ENCODE assay signal across 16 cellular contexts in genomic region chr2:11370377-11371098, GRCh38. TPM values are rescaled to one million over a fixed set of nuclear protein-coding genes. Genes with fewer than 3 reads are reported as not detected.
DNase-seq lines count a peak whose midpoint lies in the region; ATAC-seq and TF ChIP-seq lines count a peak whose summit lies in the region.
"Had no signal": no experiment of that assay in that cellular context is flagged by ENCODE, and none has a peak within 500 bp of the region (broad histone marks: within the 10 kb centered on the region; RNA-seq: fewer than 3 reads in every experiment).

No MANE protein-coding gene starts in this region.

- H2AFZ ChIP-seq in hepatocyte: no peak overlapping the region

- no peak overlapping the region for H3K4me2 ChIP-seq in hepatocyte

- no peaks in the 10 kb centered on the region for H4K20me1 ChIP-seq in hepatocyte (ENCODE audit: insufficient read depth, poor library complexity, severe bottlenecking)

- H3K27ac ChIP-seq in RWPE2 (ENCODE audit: poor library complexity, severe bottlenecking): peak overlapping the region; percentile 24
- peak overlapping the region; percentile 88 for H3K27ac ChIP-seq in hepatocyte
- H3K27ac ChIP-seq: upper lobe of left lung had no signal

- H3K4me3 Mint-ChIP-seq in type B pancreatic cell: peak overlapping the region; percentile 34
- H3K4me3 Mint-ChIP-seq: endodermal cell; naive thymus-derived CD8-positive, alpha-beta T cell had no signal

- no peaks in the 10 kb centered on the region for H3K9me2 ChIP-seq in hepatocyte (replicated peaks; ENCODE audit: insufficient read depth)

- no peak for TF ChIP-seq CTCF in RWPE2 (IDR thresholded peaks at IDR 0.05; ENCODE audit: poor library complexity, severe bottlenecking)
- TF ChIP-seq CTCF in hepatocyte (IDR thresholded peaks at IDR 0.05; ENCODE audit: poor library complexity): no peak
- no peak for TF ChIP-seq CTCF in type B pancreatic cell (conservative IDR thresholded peaks at IDR 0.05)

- H3K36me3 ChIP-seq in RWPE2 (ENCODE audit: low read depth) (no peaks in the 10 kb centered on the region), hepatocyte (replicated peaks; ENCODE audit: insufficient read depth, low read depth) (no peaks in the 10 kb centered on the region)
- H3K36me3 ChIP-seq: upper lobe of left lung had no signal

- no peaks in the 10 kb centered on the region for H3K9me3 ChIP-seq in RWPE2 (ENCODE audit: severe bottlenecking)
- no peaks in the 10 kb centered on the region for H3K9me3 ChIP-seq in hepatocyte (ENCODE audit: low read depth)
- H3K9me3 ChIP-seq: upper lobe of left lung had no signal

- peak; percentile 40 for DNase-seq in NCI-H748 (lab: John Stamatoyannopoulos, UW; ENCODE audit: unreplicated experiment)
- DNase-seq in NCI-H748 treated with DMSO at 0.1 percent for 48 hours (lab: John Stamatoyannopoulos, UW): no peak
- DNase-seq in RWPE2 (ENCODE audit: low spot score): peak; percentile 89
- peak; percentile 93 for DNase-seq in hepatocyte (ENCODE audit: low spot score)
- no peak for DNase-seq in type B pancreatic cell (ENCODE audit: extremely low spot score, unreplicated experiment)
- DNase-seq in effector CD4-positive, alpha-beta T cell: no peak
- no peak for DNase-seq in activated CD4-positive, alpha-beta T cell treated with anti-CD3 and anti-CD28 coated beads for 48 hours
- DNase-seq: activated CD8-positive, alpha-beta memory T cell treated with anti-CD3 and anti-CD28 coated beads, Interleukin-2, amount 50 U/mL, for 4 hours; amygdala; endodermal cell; GF-D8; naive thymus-derived CD8-positive, alpha-beta T cell; NCI-H1105; upper lobe of left lung had no signal

- no peaks in the 10 kb centered on the region for H3K79me2 ChIP-seq in hepatocyte

- H3K4me3 ChIP-seq in RWPE2 (ENCODE audit: severe bottlenecking) (no peak overlapping the region), hepatocyte (no peak overlapping the region)
- H3K4me3 ChIP-seq: skin epidermis, upper lobe of left lung had no signal

- no peaks in the 10 kb centered on the region for H3K27me3 Mint-ChIP-seq in type B pancreatic cell

- peaks cover 21% of the 10 kb centered on the region for H3K4me1 ChIP-seq in RWPE2 (ENCODE audit: insufficient read depth, poor library complexity, severe bottlenecking)
- peaks cover 50% of the 10 kb centered on the region for H3K4me1 ChIP-seq in hepatocyte (ENCODE audit: insufficient read depth)

- ATAC-seq in RWPE2 (ENCODE audit: low read depth): peak; percentile 51
- no peak for ATAC-seq in GM18498 (IDR thresholded peaks at IDR 0.05; ENCODE audit: unreplicated experiment)
- ATAC-seq: naive thymus-derived CD8-positive, alpha-beta T cell had no signal

- H3K27me3 ChIP-seq in RWPE2 (ENCODE audit: insufficient read depth, poor library complexity, severe bottlenecking): no peaks in the 10 kb centered on the region
- H3K27me3 ChIP-seq in hepatocyte: no peaks in the 10 kb centered on the region
- H3K27me3 ChIP-seq: upper lobe of left lung had no signal

- WGBS in hepatocyte (ENCODE audit: low lambda C conversion rate, missing lambda C conversion rate): 60% methylated on average over 10 of the region's 10 CpGs

- peak overlapping the region; percentile 66 for H3K27ac Mint-ChIP-seq in type B pancreatic cell
- H3K27ac Mint-ChIP-seq: endodermal cell; naive thymus-derived CD8-positive, alpha-beta T cell had no signal

- no peaks in the 10 kb centered on the region for H3K9me3 Mint-ChIP-seq in type B pancreatic cell
- H3K9me3 Mint-ChIP-seq: endodermal cell; naive thymus-derived CD8-positive, alpha-beta T cell had no signal

- no peaks in the 10 kb centered on the region for H3K36me3 Mint-ChIP-seq in type B pancreatic cell
- H3K36me3 Mint-ChIP-seq: naive thymus-derived CD8-positive, alpha-beta T cell had no signal

- H3K4me1 Mint-ChIP-seq in type B pancreatic cell (ENCODE audit: unreplicated experiment): peaks cover 30% of the 10 kb centered on the region

RNA-seq across cellular contexts. Expression of gene ROCK2, which starts 26.1 kb away (rescaled TPM):
- total RNA-seq in hepatocyte (52.8 and 59.6 TPM in 2 replicates), type B pancreatic cell (ENCODE audit: low replicate concordance) (31.6 and 41.7 TPM in 2 replicates)
- polyA plus RNA-seq in hepatocyte: 30.7 and 34.5 TPM in 2 replicates

Comparison
In these comparisons a context has a peak if more than half of its experiments do, and no peak if none do; other contexts are left out.
1. DNase-seq: peak in NCI-H748 (single experiment), RWPE2 (single experiment) and hepatocyte (single experiment); none in NCI-H748 treated with DMSO at 0.1 percent for 48 hours (single experiment), type B pancreatic cell (single experiment), effector CD4-positive, alpha-beta T cell (single experiment) and activated CD4-positive, alpha-beta T cell treated with anti-CD3 and anti-CD28 coated beads for 48 hours (single experiment).